Comparison of ENCODE assay signal across 8 cellular contexts in genomic region chr12:53252349-53252916, GRCh38. TPM values are rescaled to one million over a fixed set of nuclear protein-coding genes. Genes with fewer than 3 reads are reported as not detected.
A peak's percentile ranks its signal among the peaks of the same experiment; 100 is the strongest.
DNase-seq lines count a peak whose midpoint lies in the region; ATAC-seq and TF ChIP-seq lines count a peak whose summit lies in the region.

No MANE protein-coding gene starts in this region.

- TF ChIP-seq POLR2A in NB4 (IDR thresholded peaks at IDR 0.05; ENCODE audit: extremely low read depth, insufficient read length) (no peak), right lobe of liver (IDR thresholded peaks at IDR 0.05) (no peak)

- no peaks in the 10 kb centered on the region for H3K27me3 ChIP-seq in right lobe of liver
- H3K27me3 ChIP-seq in tibial artery, result no peaks in the 10 kb centered on the region

- H3K9me3 ChIP-seq in right lobe of liver (no peaks in the 10 kb centered on the region), tibial artery (no peaks in the 10 kb centered on the region)

- DNase-seq in NB4 (ENCODE audit: low read depth) (no peak), caudate nucleus (lab: John Stamatoyannopoulos, UW) (no peak), right lobe of liver (no peak), tibial artery (peak in 1 of 2 donors; percentile 71)
- DNase-seq in activated CD8-positive, alpha-beta memory T cell treated with anti-CD3 and anti-CD28 coated beads, Interleukin-2, amount 50 U/mL, for 48 hours, result no peak

- peaks cover 0 to 8% (median under 1%) of the 10 kb centered on the region in 4 donors for H3K36me3 ChIP-seq in right lobe of liver
- peaks cover 14 to 42% (median 17%) of the 10 kb centered on the region in 3 donors for H3K36me3 ChIP-seq in tibial artery

- TF ChIP-seq CTCF in NB4 (IDR thresholded peaks at IDR 0.05; ENCODE audit: low read depth, low read length), result no peak
- peak in 1 of 4 donors; percentile 14 for TF ChIP-seq CTCF in right lobe of liver (IDR thresholded peaks at IDR 0.05)
- no peak for TF ChIP-seq CTCF in tibial artery (IDR thresholded peaks at IDR 0.05)

- intact Hi-C loops in right lobe of liver (cut with DNase I), result no loop called here
- intact Hi-C loops in tibial artery (cut with DNase I; ENCODE audit: low total_unique reads), result loop anchor here (2.0 kb wide), 1 partner anchor 32 kb away; no protein-coding TSS in a partner anchor

- ATAC-seq in right lobe of liver (peak in 1 of 4 donors; percentile 1), GM19452 (IDR thresholded peaks at IDR 0.05; ENCODE audit: unreplicated experiment) (no peak), HG03039 (IDR thresholded peaks at IDR 0.05; ENCODE audit: unreplicated experiment) (no peak)

- H3K4me3 ChIP-seq in GM08714 (ENCODE audit: low read length), result peak overlapping the region; percentile 85
- peak overlapping the region; percentile 95 for H3K4me3 ChIP-seq in NB4 (ENCODE audit: low read depth, low read length)
- peak overlapping the region; percentile 81 to 92 (median 82) for H3K4me3 ChIP-seq in right lobe of liver
- peak overlapping the region; percentile 92 to 94 for H3K4me3 ChIP-seq in tibial artery

- H3K4me1 ChIP-seq in right lobe of liver (peaks cover 0 to 16% (median 0%) of the 10 kb centered on the region in 4 donors), tibial artery (peaks cover 0 to 32% (median 27%) of the 10 kb centered on the region in 4 donors)

- H3K27ac ChIP-seq in caudate nucleus (ENCODE audit: low read depth, low read length) (peak overlapping the region; percentile 90), right lobe of liver (peak overlapping the region; percentile 41 to 69 (median 43)), tibial artery (peak overlapping the region; percentile 84 to 93)

- WGBS in right lobe of liver (ENCODE audit: insufficient coverage, low coverage, low lambda C conversion rate, missing lambda C conversion rate), result 0% methylated on average over 11 of the region's 19 CpGs

RNA-seq across cellular contexts. Expression of gene ESPL1, which starts 15.7 kb away (rescaled TPM):
- 10 to 100 TPM in 2 of 6 experiments, 1 to 10 TPM in 3, under 1 TPM in 1; 0.04 to 15.0 (median 4.5) TPM for total RNA-seq in right lobe of liver

RNA-seq across cellular contexts. Expression of gene RARG, which starts 20.4 kb away (rescaled TPM):
- total RNA-seq in right lobe of liver, result 1 to 10 TPM; 1.9 to 2.4 (median 2.1) TPM

RNA-seq across cellular contexts. Expression of gene PFDN5, which starts 42.9 kb away (rescaled TPM):
- 100 to 1,000 TPM; 122 to 170 (median 146) TPM for total RNA-seq in right lobe of liver

RNA-seq across cellular contexts. Expression of gene ITGB7, which starts 45.4 kb away (rescaled TPM):
- 1 to 10 TPM; 2.9 to 8.0 (median 3.9) TPM for total RNA-seq in right lobe of liver

RNA-seq across cellular contexts. Expression of gene MYG1, which starts 47.1 kb away (rescaled TPM):
- total RNA-seq in right lobe of liver, result 10 to 100 TPM; 17.6 to 27.1 (median 20.8) TPM
